Comparison of ENCODE assay signal across 8 cellular contexts in the genomic region with DNA sequence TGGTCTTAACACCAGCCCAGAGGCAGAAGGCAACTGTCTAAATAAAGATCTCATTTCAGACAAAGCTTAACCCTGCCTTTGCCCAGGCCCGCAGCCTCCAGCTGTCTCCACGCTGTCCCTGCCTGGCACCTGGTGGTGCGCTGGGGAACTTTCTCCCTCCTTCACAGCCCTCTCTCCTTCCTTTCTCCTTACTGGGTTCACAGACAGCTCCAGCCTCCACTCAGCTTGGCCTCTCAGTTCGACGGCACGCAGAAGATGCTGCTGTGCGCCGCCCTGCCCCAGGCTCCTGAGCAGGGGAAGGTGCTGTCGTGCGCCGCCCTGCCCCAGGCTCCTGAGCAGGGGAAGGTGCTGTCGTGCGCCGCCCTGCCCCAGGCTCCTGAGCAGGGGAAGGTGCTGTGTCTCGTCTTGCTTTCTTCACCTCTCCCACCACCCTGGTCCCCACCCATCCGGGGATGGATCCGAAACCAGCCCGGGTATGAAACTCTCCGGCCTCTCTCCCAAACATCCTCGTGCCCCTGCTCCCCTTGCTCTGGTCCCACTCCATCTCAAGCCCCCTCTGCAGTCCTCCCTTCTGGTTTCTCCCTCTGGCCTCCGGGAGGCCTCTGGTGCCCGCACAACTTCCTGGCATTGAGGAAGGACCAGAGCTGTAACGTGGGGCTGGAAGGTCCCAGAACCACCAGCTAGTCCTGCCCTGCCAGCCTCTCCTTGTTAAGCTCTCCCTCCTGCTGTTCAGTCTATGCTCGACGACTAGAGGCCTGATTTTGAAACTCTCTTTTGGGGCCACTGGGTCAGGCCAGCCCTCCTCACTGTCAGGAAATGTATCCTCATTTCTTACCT. TPM values are rescaled to one million over a fixed set of nuclear protein-coding genes. Genes with fewer than 3 reads are reported as not detected.
DNase-seq lines count a peak whose midpoint lies in the region; ATAC-seq and TF ChIP-seq lines count a peak whose summit lies in the region.

No MANE protein-coding gene starts in this region.

- no peak overlapping the region for H4K8ac ChIP-seq in neuronal stem cell (ENCODE audit: low read depth, low read length)

- BruUV-seq in mammary epithelial cell (replicated peaks; lab: Mats Ljungman, UMichigan): no TSS peak

- H3K4me1 ChIP-seq in mammary epithelial cell (ENCODE audit: insufficient read depth, low read length): no peaks in the 10 kb centered on the region
- H3K4me1 ChIP-seq in neuronal stem cell (ENCODE audit: control insufficient read depth in 2 of 2, insufficient read depth in 1 of 2, low read depth in 1 of 2, low read length in 2 of 2): peaks cover 5% of the 10 kb centered on the region in 2 donors

- ATAC-seq in HG03196 (IDR thresholded peaks at IDR 0.05; ENCODE audit: unreplicated experiment): no peak
- ATAC-seq in HG02884 (IDR thresholded peaks at IDR 0.05; ENCODE audit: unreplicated experiment): no peak
- no peak for ATAC-seq in HG02763 (IDR thresholded peaks at IDR 0.05; ENCODE audit: unreplicated experiment)

- no peaks in the 10 kb centered on the region for H3K79me2 ChIP-seq in mammary epithelial cell (ENCODE audit: insufficient read depth, low read length)

- 63% methylated on average over 17 of the region's 25 CpGs for WGBS in mammary epithelial cell (ENCODE audit: low coverage, missing lambda C conversion rate)
- no CpG with 5 or more reads among the region's 25 CpGs for WGBS in neuronal stem cell (ENCODE audit: extremely low coverage in 2 of 2, insufficient read length in 2 of 2, insufficient replicate concordance in 1 of 2), 2 donors

- in situ Hi-C loops in mammary epithelial cell (cut with MboI; ENCODE audit: low sequenced_read_pairs in 2 of 2): loop anchor here (5.0 to 25.0 kb wide), 4 partner anchors 91 to 119 kb away; a partner anchor contains a TSS

- H3K36me3 ChIP-seq in mammary epithelial cell (ENCODE audit: insufficient read depth, low read length) (no peaks in the 10 kb centered on the region), neuronal stem cell (replicated peaks in 1 of 2; ENCODE audit: control insufficient read depth in 2 of 2, insufficient read depth in 2 of 2, low read length in 2 of 2) (no peaks in the 10 kb centered on the region)

- H3K9ac ChIP-seq in mammary epithelial cell (ENCODE audit: insufficient read depth, low read length) (no peak overlapping the region), neuronal stem cell (ENCODE audit: low read depth, low read length, poor library complexity) (no peak overlapping the region)

- no peak overlapping the region for H3K14ac ChIP-seq in neuronal stem cell (ENCODE audit: low read length)

- H2BK120ac ChIP-seq in neuronal stem cell (ENCODE audit: low read depth, low read length): no peak overlapping the region

- peak overlapping the region; percentile 62 for H2BK5ac ChIP-seq in neuronal stem cell (ENCODE audit: low read length)

- dilution Hi-C loops in mammary epithelial cell (cut with HindIII; ENCODE audit: low sequenced_read_pairs): loop anchor here (5.0 kb wide), 3 partner anchors 64 to 96 kb away; a partner anchor contains a TSS

- H3K27me3 ChIP-seq in mammary epithelial cell (ENCODE audit: insufficient read depth, low read length) (no peaks in the 10 kb centered on the region), neuronal stem cell (ENCODE audit: control insufficient read depth in 3 of 3, insufficient read depth in 3 of 3, low read depth in 1 of 3, low read length in 3 of 3) (peaks cover 0 to 56% (median 0%) of the 10 kb centered on the region in 3 experiments)

- H3K23ac ChIP-seq in neuronal stem cell (ENCODE audit: low read depth, low read length, poor library complexity): no peak overlapping the region

- H3K79me1 ChIP-seq in neuronal stem cell (ENCODE audit: low read depth, low read length): no peaks in the 10 kb centered on the region

- DNase-seq in DMS53 treated with DMSO at 0.1 percent for 48 hours (lab: John Stamatoyannopoulos, UW; ENCODE audit: unreplicated experiment) (peak; percentile 56), NCI-H2081 treated with DMSO at 0.1 percent for 48 hours (lab: John Stamatoyannopoulos, UW) (peak; percentile 58), mammary epithelial cell (no peak), neuronal stem cell (ENCODE audit: low spot score) (no peak), HCEC 1CT (no peak)

- no peak overlapping the region for H3K4ac ChIP-seq in neuronal stem cell (ENCODE audit: low read length)

- H3K4me3 ChIP-seq in mammary epithelial cell (replicated peaks in 1 of 3; ENCODE audit: insufficient read depth in 1 of 3, low read depth in 2 of 3, low read length in 3 of 3): no peak overlapping the region
- no peak overlapping the region for H3K4me3 ChIP-seq in neuronal stem cell (ENCODE audit: low read length in 2 of 2)

- H2AFZ ChIP-seq in mammary epithelial cell (ENCODE audit: low read depth, low read length): no peak overlapping the region
- H2AFZ ChIP-seq in neuronal stem cell (ENCODE audit: low read length): no peak overlapping the region

- H3K4me2 ChIP-seq in mammary epithelial cell (ENCODE audit: insufficient read depth, low read depth, low read length) (no peak overlapping the region), neuronal stem cell (ENCODE audit: insufficient read depth, low read length, poor library complexity, severe bottlenecking) (no peak overlapping the region)

- H4K91ac ChIP-seq in neuronal stem cell (ENCODE audit: low read depth, low read length, poor library complexity): no peak overlapping the region

- no peak overlapping the region for H2BK12ac ChIP-seq in neuronal stem cell (ENCODE audit: low read length)

- H2BK15ac ChIP-seq in neuronal stem cell (ENCODE audit: low read length): peak overlapping the region; percentile 13

- H3K27ac ChIP-seq in mammary epithelial cell (ENCODE audit: insufficient read depth, low read depth, low read length) (no peak overlapping the region), neuronal stem cell (replicated peaks; ENCODE audit: low read length) (no peak overlapping the region)

- TF ChIP-seq CTCF in mammary epithelial cell (conservative IDR thresholded peaks at IDR 0.05 in 1 of 2, IDR thresholded peaks at IDR 0.05 in 1 of 2; ENCODE audit: extremely low read depth in 1 of 2, insufficient read depth in 1 of 2, low read depth in 1 of 2, low read length in 2 of 2): peak; percentile 58 to 86

- H3K9me3 ChIP-seq in mammary epithelial cell (replicated peaks; ENCODE audit: insufficient read depth, low read length) (no peaks in the 10 kb centered on the region), neuronal stem cell (replicated peaks in 1 of 2; ENCODE audit: control insufficient read depth in 2 of 2, insufficient read depth in 1 of 2, low read depth in 1 of 2, low read length in 2 of 2) (no peaks in the 10 kb centered on the region)

- intact Hi-C loops in mammary epithelial cell (cut with micrococcal nuclease): loop anchor here (1.0 to 5.0 kb wide), 4 partner anchors 27 to 119 kb away; no protein-coding TSS in a partner anchor

- no peak overlapping the region for H2AK5ac ChIP-seq in neuronal stem cell (ENCODE audit: low read depth, low read length)

- CTCF ChIA-PET in mammary epithelial cell (lab: Charles Lee; ENCODE audit: low non-redundant PET): interaction anchor here (1.0 to 1.6 kb wide), 2 partner anchors 80 to 118 kb away, joined by 4 to 9 read pairs; no protein-coding TSS in a partner anchor

- peak overlapping the region; percentile 38 for H3K18ac ChIP-seq in neuronal stem cell (ENCODE audit: low read length)

- H4K20me1 ChIP-seq in mammary epithelial cell (ENCODE audit: insufficient read depth, low read length): no peaks in the 10 kb centered on the region

RNA-seq across cellular contexts. Expression of a gene that starts 22.9 kb away (rescaled TPM):
- total RNA-seq in mammary epithelial cell: 10 to 100 TPM; 19.8 to 40.7 TPM
- polyA plus RNA-seq in mammary epithelial cell: 5.8 TPM
- polyA minus RNA-seq in mammary epithelial cell: 45.0 TPM
- polyA plus RNA-seq in neuronal stem cell (2013, experiment 1 of 2): 40.3 TPM
- 41.3 TPM for polyA plus RNA-seq in neuronal stem cell (2013, experiment 2 of 2)

Comparison
In these comparisons a context has a peak if more than half of its experiments do, and no peak if none do; other contexts are left out.
1. DNase-seq: peak in DMS53 treated with DMSO at 0.1 percent for 48 hours (single experiment) and NCI-H2081 treated with DMSO at 0.1 percent for 48 hours (single experiment); none in mammary epithelial cell (single experiment), neuronal stem cell (single experiment) and HCEC 1CT (single experiment).